ENCODE assay signal across 8 cellular contexts in genomic region chr15:33226559-33227181, GRCh38. TPM values are rescaled to one million over a fixed set of nuclear protein-coding genes. Genes with fewer than 3 reads are reported as not detected.
A peak's percentile ranks its signal among the peaks of the same experiment; 100 is the strongest.
DNase-seq lines count a peak whose midpoint lies in the region; ATAC-seq lines count a peak whose summit lies in the region.

No MANE protein-coding gene starts in this region.

- intact Hi-C loops in Right ventricle myocardium superior (cut with DNase I) (no loop called here), cardiac septum (cut with DNase I) (no loop called here)

- ATAC-seq in Right ventricle myocardium superior (ENCODE audit: poor library complexity) (peak; percentile 82), HG03139 (IDR thresholded peaks at IDR 0.05; ENCODE audit: unreplicated experiment) (peak; percentile 87)

- DNase-seq in Right ventricle myocardium superior (no peak), cardiac septum (ENCODE audit: low spot score) (no peak), OCI-M1 (lab: John Stamatoyannopoulos, UW) (peak; percentile 92), glomerular visceral epithelial cell (ENCODE audit: extremely low spot score) (peak; percentile 76), dedifferentiated amniotic fluid mesenchymal stem cell (ENCODE audit: extremely low spot score) (no peak)
- DNase-seq in activated T-cell treated with anti-CD3 and anti-CD28 coated beads, Interleukin-2, amount 50 U/mL, for 1 hour = peak; percentile 33
- peak; percentile 42 for DNase-seq in stimulated activated CD4-positive, alpha-beta T cell treated with anti-CD3 and anti-CD28 coated beads, Interleukin-2, amount 100 ng/mL, for 48 hours

RNA-seq across cellular contexts. Expression of gene FMN1, which starts 32.2 kb away (rescaled TPM):
- total RNA-seq in Right ventricle myocardium superior (2.9 TPM), cardiac septum (2.2 TPM)

Comparison
In these comparisons a context has a peak if more than half of its experiments do, and no peak if none do; other contexts are left out.
1. DNase-seq: peak in OCI-M1 (single experiment), activated T-cell treated with anti-CD3 and anti-CD28 coated beads, Interleukin-2, amount 50 U/mL, for 1 hour (single experiment), glomerular visceral epithelial cell (single experiment) and stimulated activated CD4-positive, alpha-beta T cell treated with anti-CD3 and anti-CD28 coated beads, Interleukin-2, amount 100 ng/mL, for 48 hours (2 of 2); none in Right ventricle myocardium superior (single experiment), cardiac septum (single experiment) and dedifferentiated amniotic fluid mesenchymal stem cell (single experiment).